Comparison of ENCODE assay signal across 19 cellular contexts in the genomic region with DNA sequence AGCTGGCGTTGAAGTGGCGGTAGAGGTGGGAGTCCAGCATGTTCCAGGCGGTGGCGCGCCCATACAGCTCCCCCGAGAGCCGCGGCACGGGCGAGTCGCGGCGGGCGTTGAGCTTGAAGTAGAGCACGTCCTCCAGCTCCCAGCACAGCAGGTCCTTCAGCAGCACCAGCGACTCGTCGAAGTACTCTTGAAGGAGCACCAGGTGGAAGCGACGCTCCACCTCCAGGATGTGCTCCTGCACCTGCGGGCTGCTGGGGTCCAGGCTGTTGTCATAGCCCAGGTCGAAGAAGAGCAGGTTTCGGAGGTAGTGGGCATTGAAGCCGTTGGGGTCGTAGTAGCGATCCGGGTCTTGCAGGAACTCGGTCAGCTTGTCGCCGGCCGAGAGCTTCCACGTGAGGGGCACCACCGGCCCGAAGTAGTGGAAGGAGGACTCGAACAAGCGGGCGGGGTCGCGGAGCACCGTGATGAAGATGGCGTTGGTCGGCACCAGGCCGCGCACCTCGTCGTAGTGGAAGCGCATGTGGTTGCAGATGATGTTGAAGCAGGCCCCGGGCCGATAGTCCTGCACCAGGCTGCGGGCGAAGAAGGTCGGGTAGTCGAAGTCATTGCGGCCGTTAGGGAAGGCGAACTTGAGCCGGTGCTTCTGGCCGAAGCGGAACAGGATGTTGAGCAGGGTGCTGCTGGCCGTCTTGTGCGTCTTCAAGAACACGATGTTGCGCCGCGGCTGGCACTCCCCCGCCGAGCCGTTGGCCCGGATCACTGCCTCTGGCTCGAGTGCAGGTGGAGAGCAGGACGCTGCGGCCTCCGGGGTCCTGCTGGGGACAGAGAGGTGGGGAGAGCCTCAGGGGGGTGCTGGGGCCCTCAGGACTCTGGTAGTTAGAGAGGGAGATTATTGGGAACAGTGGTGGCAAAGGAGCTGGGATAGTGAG. TPM values are rescaled to one million over a fixed set of nuclear protein-coding genes. Genes with fewer than 3 reads are reported as not detected.
DNase-seq lines count a peak whose midpoint lies in the region; ATAC-seq and TF ChIP-seq lines count a peak whose summit lies in the region.
"Had no signal": no experiment of that assay in that cellular context is flagged by ENCODE, and none has a peak within 500 bp of the region (broad histone marks: within the 10 kb centered on the region; RNA-seq: fewer than 3 reads in every experiment).

No MANE protein-coding gene starts in this region.

- no TSS peak for BruUV-seq in Caco-2 (replicated peaks; lab: Mats Ljungman, UMichigan)

- H3K27me3 ChIP-seq in Caco-2 (replicated peaks; ENCODE audit: control insufficient read depth, insufficient read depth, low read length) (no peaks in the 10 kb centered on the region), H9 (ENCODE audit: insufficient read depth, low read length) (no peaks in the 10 kb centered on the region), neuronal stem cell (ENCODE audit: control insufficient read depth in 3 of 3, insufficient read depth in 3 of 3, low read depth in 1 of 3, low read length in 3 of 3) (no peaks in the 10 kb centered on the region)

- H3K9me3 Mint-ChIP-seq in Caco-2 (ENCODE audit: unreplicated experiment) (no peaks in the 10 kb centered on the region), H9 (no peaks in the 10 kb centered on the region)
- H3K9me3 Mint-ChIP-seq: T-cell had no signal

- H3K4ac ChIP-seq in H9 (ENCODE audit: low read depth, low read length) (no peak overlapping the region), neuronal stem cell (ENCODE audit: low read length) (no peak overlapping the region)

- no peak for ATAC-seq in T-helper 17 cell
- ATAC-seq: T-cell had no signal

- no peaks in the 10 kb centered on the region for H3K79me1 ChIP-seq in H9 (ENCODE audit: insufficient read depth, low read depth, low read length, poor library complexity, severe bottlenecking)
- no peaks in the 10 kb centered on the region for H3K79me1 ChIP-seq in neuronal stem cell (ENCODE audit: low read depth, low read length)

- H3K9me3 ChIP-seq in Caco-2 (no peaks in the 10 kb centered on the region), H9 (ENCODE audit: control insufficient read depth, low read depth, low read length) (no peaks in the 10 kb centered on the region), neuronal stem cell (replicated peaks in 1 of 2; ENCODE audit: control insufficient read depth in 2 of 2, insufficient read depth in 1 of 2, low read depth in 1 of 2, low read length in 2 of 2) (no peaks in the 10 kb centered on the region), T-helper 17 cell (ENCODE audit: control insufficient read depth, low read length, poor library complexity, severe bottlenecking) (no peaks in the 10 kb centered on the region)

- no peak overlapping the region for H2AK5ac ChIP-seq in H9 (ENCODE audit: insufficient read length, low read length)
- H2AK5ac ChIP-seq in neuronal stem cell (ENCODE audit: low read depth, low read length) = peak overlapping the region; percentile 70

- POLR2A ChIA-PET in Caco-2 (lab: Charles Lee) = no interaction called here

- H3K4me1 Mint-ChIP-seq in Caco-2 (ENCODE audit: low read depth, unreplicated experiment) (no peaks in the 10 kb centered on the region), H9 (peaks cover 12 to 21% of the 10 kb centered on the region in 2 experiments), T-helper 17 cell (peaks cover 3% of the 10 kb centered on the region)
- H3K4me1 Mint-ChIP-seq: T-cell had no signal

- WGBS in H9 (ENCODE audit: extremely low coverage, insufficient read length, low lambda C conversion rate) = no CpG with 5 or more reads among the region's 73 CpGs
- no CpG with 5 or more reads among the region's 73 CpGs for WGBS in neuronal stem cell (ENCODE audit: extremely low coverage in 2 of 2, insufficient read length in 2 of 2, insufficient replicate concordance in 1 of 2), 2 donors

- H3K36me3 Mint-ChIP-seq in Caco-2 (ENCODE audit: insufficient read depth, unreplicated experiment) = no peaks in the 10 kb centered on the region
- H3K36me3 Mint-ChIP-seq in H9 (ENCODE audit: insufficient read depth in 1 of 3, low read depth in 3 of 3) = peaks cover 0 to 6% (median 0%) of the 10 kb centered on the region in 3 experiments; a peak in 3 of 7 replicates
- no peaks in the 10 kb centered on the region for H3K36me3 Mint-ChIP-seq in T-helper 17 cell (ENCODE audit: low read depth)
- H3K36me3 Mint-ChIP-seq: T-cell had no signal

- no peaks in the 10 kb centered on the region for H3K27me3 Mint-ChIP-seq in Caco-2 (ENCODE audit: insufficient read depth, unreplicated experiment)
- no peaks in the 10 kb centered on the region for H3K27me3 Mint-ChIP-seq in H9 (ENCODE audit: low read depth)
- no peaks in the 10 kb centered on the region for H3K27me3 Mint-ChIP-seq in T-helper 17 cell

- H4K91ac ChIP-seq in H9 (ENCODE audit: insufficient read length, low read depth, low read length) = no peak overlapping the region
- no peak overlapping the region for H4K91ac ChIP-seq in neuronal stem cell (ENCODE audit: low read depth, low read length, poor library complexity)

- H3K4me2 ChIP-seq in H9 (ENCODE audit: insufficient read depth, insufficient read length, low read length) (no peak overlapping the region), neuronal stem cell (ENCODE audit: insufficient read depth, low read length, poor library complexity, severe bottlenecking) (no peak overlapping the region)

- H3K4me3 ChIP-seq in Caco-2 (ENCODE audit: low read depth, low read length) (no peak overlapping the region), neuronal stem cell (ENCODE audit: low read length in 2 of 2) (peak overlapping the region in 1 of 2 donors; percentile 13)
- H3K4me3 ChIP-seq: SK-N-MC had no signal

- H3K9ac ChIP-seq in H9 (ENCODE audit: extremely low read depth, insufficient read length, low read length) (no peak overlapping the region), neuronal stem cell (ENCODE audit: low read depth, low read length, poor library complexity) (no peak overlapping the region)

- no peak overlapping the region for H4K5ac ChIP-seq in H9 (ENCODE audit: insufficient read length, low read depth, low read length)

- H2BK15ac ChIP-seq in H9 (ENCODE audit: low read depth, low read length) (no peak overlapping the region), neuronal stem cell (ENCODE audit: low read length) (no peak overlapping the region)

- no peaks in the 10 kb centered on the region for H3K79me2 ChIP-seq in H9 (ENCODE audit: insufficient read depth, low read length)

- no peak overlapping the region for H3K23ac ChIP-seq in H9 (ENCODE audit: insufficient read length, low read depth, low read length)
- H3K23ac ChIP-seq in neuronal stem cell (ENCODE audit: low read depth, low read length, poor library complexity) = peak overlapping the region; percentile 77

- H3K14ac ChIP-seq in H9 (ENCODE audit: insufficient read depth, low read length) (no peak overlapping the region; the same call in 1 of the 2 replicates), neuronal stem cell (ENCODE audit: low read length) (no peak overlapping the region)

- H3K18ac ChIP-seq in H9 (ENCODE audit: insufficient read length, low read depth, low read length) = no peak overlapping the region
- H3K18ac ChIP-seq in neuronal stem cell (ENCODE audit: low read length) = peak overlapping the region; percentile 64

- H3K4me3 Mint-ChIP-seq in Caco-2 (ENCODE audit: unreplicated experiment) (no peak overlapping the region), H9 (no peak overlapping the region), T-helper 17 cell (no peak overlapping the region)
- H3K4me3 Mint-ChIP-seq: T-cell had no signal

- no peak overlapping the region for H2AFZ ChIP-seq in H9 (ENCODE audit: low read length)
- H2AFZ ChIP-seq in neuronal stem cell (ENCODE audit: low read length) = no peak overlapping the region

- CTCF ChIA-PET in Caco-2 (lab: Charles Lee) = interaction anchor here (0.6 to 1.0 kb wide), 4 partner anchors 10 to 199 kb away, joined by 4 to 5 read pairs (median 4); partner anchors contain the start of gene TCN2

- no peaks in the 10 kb centered on the region for H3K23me2 ChIP-seq in H9 (ENCODE audit: insufficient read length, low read depth, low read length, poor library complexity, severe bottlenecking)

- H3K56ac ChIP-seq in H9 (ENCODE audit: insufficient read length, low read depth, low read length) = no peak overlapping the region

- H2BK120ac ChIP-seq in H9 (ENCODE audit: low read depth, low read length, poor library complexity, severe bottlenecking) = no peak overlapping the region
- H2BK120ac ChIP-seq in neuronal stem cell (ENCODE audit: low read depth, low read length) = no peak overlapping the region

- no peak overlapping the region for H2BK20ac ChIP-seq in H9 (ENCODE audit: low read depth, low read length, poor library complexity, severe bottlenecking)

- H2BK5ac ChIP-seq in H9 (ENCODE audit: insufficient read length, low read length) (no peak overlapping the region), neuronal stem cell (ENCODE audit: low read length) (no peak overlapping the region)

- intact Hi-C loops in Caco-2 (cut with micrococcal nuclease; ENCODE audit: unreplicated experiment) = loop anchor here (1.0 kb wide), 1 partner anchor 47 kb away; no protein-coding TSS in a partner anchor

- H4K20me1 ChIP-seq in H9 (ENCODE audit: control insufficient read depth, insufficient read depth, insufficient read length) = no peaks in the 10 kb centered on the region

- H3K36me3 ChIP-seq in Caco-2 (ENCODE audit: control insufficient read depth, insufficient read depth, low read length) (no peaks in the 10 kb centered on the region), neuronal stem cell (replicated peaks in 1 of 2; ENCODE audit: control insufficient read depth in 2 of 2, insufficient read depth in 2 of 2, low read length in 2 of 2) (no peaks in the 10 kb centered on the region)

- H3K27ac Mint-ChIP-seq in Caco-2 (ENCODE audit: unreplicated experiment) (no peak overlapping the region), H9 (peak overlapping the region in 1 of 3 experiments; percentile 70; a peak in 1 of 7 replicates), T-helper 17 cell (no peak overlapping the region)
- H3K27ac Mint-ChIP-seq: T-cell had no signal

- no peak overlapping the region for H3T11ph ChIP-seq in H9 (ENCODE audit: low read length)

- H2BK12ac ChIP-seq in H9 (ENCODE audit: insufficient read length, low read depth, low read length) = no peak overlapping the region
- H2BK12ac ChIP-seq in neuronal stem cell (ENCODE audit: low read length) = peak overlapping the region; percentile 41

- DNase-seq in Caco-2 (peak in 1 of 2 experiments; percentile 28), H9 (peak; percentile 72), cerebellar cortex (ENCODE audit: low spot score) (peak; percentile 18), neuronal stem cell (ENCODE audit: low spot score) (no peak), cortex of kidney (lab: John Stamatoyannopoulos, UW) (no peak), NCI-H2227 (lab: John Stamatoyannopoulos, UW; ENCODE audit: unreplicated experiment) (no peak), T-helper 17 cell (no peak)
- DNase-seq: DMS153, EL, GOT3, NCI-H1417 treated with DMSO at 0.1 percent for 48 hours, NCI-H187 treated with DMSO at 0.1 percent for 48 hours, NCI-H446, SHP77, T-cell had no signal

- H3K27ac ChIP-seq in H9 (ENCODE audit: insufficient read length, low read depth, low read length) (no peak overlapping the region), neuronal stem cell (replicated peaks; ENCODE audit: low read length) (no peak overlapping the region)
- H3K27ac ChIP-seq: SK-N-MC had no signal

- no peak overlapping the region for H4K8ac ChIP-seq in H9 (replicated peaks; ENCODE audit: insufficient read length, low read depth, low read length)
- peak overlapping the region; percentile 17 for H4K8ac ChIP-seq in neuronal stem cell (ENCODE audit: low read depth, low read length)

- H3K4me1 ChIP-seq in Caco-2 (no peaks in the 10 kb centered on the region), H9 (ENCODE audit: insufficient read depth, low read length) (no peaks in the 10 kb centered on the region), neuronal stem cell (ENCODE audit: control insufficient read depth in 2 of 2, insufficient read depth in 1 of 2, low read depth in 1 of 2, low read length in 2 of 2) (peaks cover 0 to 4% of the 10 kb centered on the region in 2 donors)

- peak; percentile 15 to 18 for TF ChIP-seq CTCF in Caco-2 (IDR thresholded peaks at IDR 0.05; ENCODE audit: insufficient read depth in 1 of 2, low read depth in 1 of 2, low read length in 1 of 2, severe bottlenecking in 1 of 2, unreplicated experiment in 1 of 2)
- peak; percentile 61 for TF ChIP-seq CTCF in H9 (conservative IDR thresholded peaks at IDR 0.05)

RNA-seq across cellular contexts. Expression of gene SEC14L6, which starts 9.0 kb away (rescaled TPM):
- 0.14 TPM in 1 of 2 replicates, not detected in the other for total RNA-seq in Caco-2 (2022)
- 0.46 and 1.1 TPM in 2 replicates for total RNA-seq in H9 (2021)
- 1.6 TPM for polyA plus RNA-seq in neuronal stem cell (2013, experiment 1 of 2)
- polyA plus RNA-seq in neuronal stem cell (2013, experiment 2 of 2) = 1.8 TPM
- total RNA-seq in T-helper 17 cell = not detected
- total RNA-seq: HT-29, MCF 10A, OCI-LY7 had no signal

RNA-seq across cellular contexts. Expression of gene GAL3ST1, which starts 18.9 kb away (rescaled TPM):
- 8.9 and 14.2 TPM in 2 replicates for total RNA-seq in Caco-2 (2022)
- total RNA-seq in H9 (2021) = 5.1 TPM in 2 replicates
- 13.1 TPM for polyA plus RNA-seq in neuronal stem cell (2013, experiment 1 of 2)
- 11.8 TPM for polyA plus RNA-seq in neuronal stem cell (2013, experiment 2 of 2)
- not detected for total RNA-seq in T-helper 17 cell
- total RNA-seq: MCF 10A, OCI-LY7 had no signal

RNA-seq across cellular contexts. Expression of gene PES1, which starts 36.2 kb away (rescaled TPM):
- total RNA-seq in Caco-2 (2022) (110 and 117 TPM in 2 replicates), H9 (2021) (133 and 140 TPM in 2 replicates), T-helper 17 cell (10 to 100 TPM; 35.9 to 37.8 TPM)
- polyA plus RNA-seq in neuronal stem cell (2013, experiment 1 of 2) = 42.0 TPM
- polyA plus RNA-seq in neuronal stem cell (2013, experiment 2 of 2) = 42.4 TPM

RNA-seq across cellular contexts. Expression of gene SEC14L4, which starts 50.1 kb away (rescaled TPM):
- total RNA-seq in Caco-2 (2022) (not detected in 2 replicates), H9 (2021) (0.09 and 0.17 TPM in 2 replicates), T-helper 17 cell (not detected)
- 0.46 TPM for polyA plus RNA-seq in neuronal stem cell (2013, experiment 1 of 2)
- polyA plus RNA-seq in neuronal stem cell (2013, experiment 2 of 2) = 0.25 TPM
- total RNA-seq: MCF 10A, OCI-LY7 had no signal

RNA-seq across cellular contexts. Expression of gene TCN2, which starts 51.4 kb away (rescaled TPM):
- total RNA-seq in Caco-2 (2022) (11.9 and 13.8 TPM in 2 replicates), H9 (2021) (39.0 and 42.2 TPM in 2 replicates), T-helper 17 cell (under 1 TPM; 0.55 to 0.65 TPM)
- 22.2 TPM for polyA plus RNA-seq in neuronal stem cell (2013, experiment 1 of 2)
- 21.8 TPM for polyA plus RNA-seq in neuronal stem cell (2013, experiment 2 of 2)

Comparison
In these comparisons a context has a peak if more than half of its experiments do, and no peak if none do; other contexts are left out.
1. DNase-seq: peak in H9 (single experiment) and cerebellar cortex (single experiment); none in neuronal stem cell (single experiment), cortex of kidney (single experiment), NCI-H2227 (single experiment) and T-helper 17 cell (0 of 3).